24 cellular contexts compared by ENCODE assay signal in genomic region chr9:1721219-1721618, GRCh38.
"Had no signal": no experiment of that assay in that cellular context is flagged by ENCODE, and none has a peak within 500 bp of the region (broad histone marks: within the 10 kb centered on the region; RNA-seq: fewer than 3 reads in every experiment).

No MANE protein-coding gene starts in this region.

- H3K4me3 ChIP-seq: breast epithelium, coronary artery, esophagus squamous epithelium, gastrocnemius medialis, pancreas, psoas muscle, right atrium auricular region, thyroid gland, upper lobe of right lung had no signal

- H3K4me1 ChIP-seq: breast epithelium, esophagus squamous epithelium, gastrocnemius medialis, pancreas, psoas muscle, right atrium auricular region, thyroid gland, upper lobe of right lung had no signal

- DNase-seq: activated B cell treated with CpG ODN at 0.5 μM for 24 hours; activated CD4-positive, alpha-beta T cell treated with anti-CD3 and anti-CD28 coated beads for 36 hours; activated CD4-positive, alpha-beta T cell treated with anti-CD3 and anti-CD28 coated beads, Interleukin-2, amount 50 U/mL, for 4 hours; activated CD8-positive, alpha-beta memory T cell treated with anti-CD3 and anti-CD28 coated beads for 24 hours; activated CD8-positive, alpha-beta memory T cell treated with anti-CD3 and anti-CD28 coated beads, Interleukin-2, amount 50 U/mL, for 4 hours; activated naive CD4-positive, alpha-beta T cell treated with anti-CD3 and anti-CD28 coated beads for 36 hours; activated naive CD8-positive, alpha-beta T cell treated with anti-CD3 and anti-CD28 coated beads, Interleukin-2, amount 10 ng/mL, durations not matched to agents 7 days and 5 days; activated T-cell treated with anti-CD3 and anti-CD28 coated beads, Interleukin-2, amount 50 U/mL, for 4 hours; amniotic stem cell; endodermal cell; esophagus squamous epithelium; gastrocnemius medialis; hypothalamus; nephron progenitor cell; pancreas; psoas muscle; stimulated activated CD4-positive, alpha-beta T cell treated with anti-CD3 and anti-CD28 coated beads, Interleukin-1b, Interleukin-23, amount 100 ng/mL, for 48 hours; substantia nigra; T-helper 9 cell; thyroid gland; upper lobe of right lung had no signal

- H3K9me3 ChIP-seq: breast epithelium, esophagus squamous epithelium, gastrocnemius medialis, pancreas, psoas muscle, right atrium auricular region, thyroid gland, upper lobe of right lung had no signal

- H3K27me3 ChIP-seq: breast epithelium, gastrocnemius medialis, pancreas, right atrium auricular region, thyroid gland, upper lobe of right lung had no signal

- ATAC-seq: activated CD4-positive, alpha-beta T cell treated with anti-CD3 and anti-CD28 coated beads for 36 hours; activated T-cell treated with anti-CD3 and anti-CD28 coated beads, Interleukin-2, amount 50 U/mL, for 4 hours; gastrocnemius medialis; pancreas; psoas muscle; upper lobe of right lung had no signal

- H3K36me3 ChIP-seq: breast epithelium, esophagus squamous epithelium, gastrocnemius medialis, pancreas, right atrium auricular region, thyroid gland, upper lobe of right lung had no signal

- H3K27ac ChIP-seq: breast epithelium, coronary artery, esophagus squamous epithelium, gastrocnemius medialis, pancreas, psoas muscle, right atrium auricular region, thyroid gland, upper lobe of right lung had no signal
